16 cellular contexts compared by ENCODE assay signal in the genomic region with DNA sequence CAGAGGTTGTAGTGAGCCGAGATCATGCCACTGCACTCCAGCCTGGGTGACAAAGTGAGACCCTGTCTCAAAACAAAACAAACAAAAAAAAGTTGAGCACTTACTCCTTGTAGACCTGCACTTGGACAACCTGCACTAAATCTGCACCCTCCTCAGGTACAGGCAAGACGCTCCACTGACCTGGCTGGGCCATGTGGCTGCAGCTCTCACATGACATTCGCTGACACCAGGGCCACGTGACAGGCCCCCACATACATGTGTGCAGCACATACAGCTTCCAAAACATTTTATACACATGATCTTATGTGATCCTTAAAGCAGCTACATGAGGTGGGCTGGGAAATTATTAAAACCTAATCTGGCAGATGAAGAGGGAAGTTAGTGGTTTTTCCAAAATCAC.
DNase-seq lines count a peak whose midpoint lies in the region; ATAC-seq, FAIRE-seq and TF ChIP-seq lines count a peak whose summit lies in the region.
"Had no signal": no experiment of that assay in that cellular context is flagged by ENCODE, and none has a peak within 500 bp of the region (broad histone marks: within the 10 kb centered on the region; RNA-seq: fewer than 3 reads in every experiment).

No MANE protein-coding gene starts in this region.

- H3K9ac ChIP-seq in GM12878 (ENCODE audit: control insufficient read depth, insufficient read depth, low read length): no peak overlapping the region

- FAIRE-seq in GM12878 (lab: Jason Lieb, UNC): no peak
- FAIRE-seq: D721Med, H1, HTR-8/SVneo had no signal

- POLR2A ChIA-PET in GM12878 (lab: Charles Lee): no interaction called here

- in situ Hi-C loops in GM12878 (cut with MboI): no loop called here

- H3K36me3 ChIP-seq in GM12878 (ENCODE audit: control insufficient read depth in 2 of 2, insufficient read depth in 2 of 2, low read length in 1 of 2) (no peaks in the 10 kb centered on the region), hepatocyte (replicated peaks; ENCODE audit: insufficient read depth, low read depth) (no peaks in the 10 kb centered on the region)

- RAD21 ChIA-PET in GM12878 (lab: Charles Lee; ENCODE audit: unreplicated experiment): no interaction called here

- 32% methylated on average over 4 of the region's 4 CpGs for WGBS in GM12878 (ENCODE audit: insufficient coverage, insufficient replicate concordance, low lambda C conversion rate, missing lambda C conversion rate)
- 99% methylated on average over 4 of the region's 4 CpGs for WGBS in hepatocyte (ENCODE audit: low lambda C conversion rate, missing lambda C conversion rate)

- no peak for TF ChIP-seq POLR2A in GM12878 (IDR thresholded peaks at IDR 0.05; ENCODE audit: low read depth, low read length)

- H4K20me1 ChIP-seq in GM12878 (ENCODE audit: control insufficient read depth, insufficient read depth): no peaks in the 10 kb centered on the region
- H4K20me1 ChIP-seq in hepatocyte (ENCODE audit: insufficient read depth, poor library complexity, severe bottlenecking): no peaks in the 10 kb centered on the region

- ATAC-seq in Right ventricle myocardium superior (ENCODE audit: poor library complexity) (no peak), left cardiac atrium (no peak), GM12878 (no peak), GM21447 (IDR thresholded peaks at IDR 0.05; ENCODE audit: unreplicated experiment) (no peak)
- no peak for ATAC-seq in stimulated activated naive CD8-positive, alpha-beta T cell treated with anti-CD3 and anti-CD28 coated beads, Interleukin-15, Interleukin-2, amounts not matched to agents 100 U/mL and 50 U/mL, for 24 hours

- CTCF ChIA-PET in GM12878 (lab: Yijun Ruan, JAX): no interaction called here

- H2AFZ ChIP-seq in GM12878 (ENCODE audit: control insufficient read depth, low read depth, low read length) (no peak overlapping the region), hepatocyte (no peak overlapping the region)

- H3K9me2 ChIP-seq in hepatocyte (replicated peaks; ENCODE audit: insufficient read depth): no peaks in the 10 kb centered on the region

- H3K27ac ChIP-seq in GM12878 (ENCODE audit: control insufficient read depth, insufficient read depth): no peak overlapping the region
- peak overlapping the region; percentile 75 for H3K27ac ChIP-seq in hepatocyte

- H3K4me1 ChIP-seq in GM12878 (ENCODE audit: control insufficient read depth, insufficient read depth, low read length): no peaks in the 10 kb centered on the region
- H3K4me1 ChIP-seq in hepatocyte (ENCODE audit: insufficient read depth): peaks cover 4% of the 10 kb centered on the region
- H3K4me1 ChIP-seq: BE2C had no signal

- H3K27me3 ChIP-seq in GM12878 (replicated peaks in 1 of 2; ENCODE audit: control insufficient read depth in 2 of 2, insufficient read depth in 2 of 2, low read length in 1 of 2): peaks cover 0 to 5% of the 10 kb centered on the region in 2 experiments; a peak in 1 of 4 replicates
- H3K27me3 ChIP-seq in hepatocyte: no peaks in the 10 kb centered on the region
- H3K27me3 ChIP-seq: BE2C had no signal

- no peaks in the 10 kb centered on the region for H3K79me2 ChIP-seq in GM12878 (ENCODE audit: control insufficient read depth, insufficient read depth, low read length)
- peaks cover 4% of the 10 kb centered on the region for H3K79me2 ChIP-seq in hepatocyte

- TF ChIP-seq EP300 in GM12878 (IDR thresholded peaks at IDR 0.05; ENCODE audit: borderline replicate concordance in 1 of 2, control insufficient read depth in 1 of 2, low read depth in 2 of 2, low read length in 2 of 2): no peak

- H3K4me2 ChIP-seq in GM12878 (ENCODE audit: control insufficient read depth, insufficient read depth) (no peak overlapping the region), hepatocyte (no peak overlapping the region)

- H3K4me3 ChIP-seq in GM12878: no peak overlapping the region
- H3K4me3 ChIP-seq in hepatocyte: no peak overlapping the region

- TF ChIP-seq RAD21 in GM12878 (IDR thresholded peaks at IDR 0.05; ENCODE audit: insufficient read depth, low read depth, low read length): no peak

- intact Hi-C loops in Right ventricle myocardium superior (cut with DNase I) (loop anchor here (10.0 kb wide), 1 partner anchor 327 kb away; no protein-coding TSS in a partner anchor), left cardiac atrium (cut with DNase I) (no loop called here), GM12878 (cut with micrococcal nuclease; ENCODE audit: unreplicated experiment) (no loop called here)

- SMC1A ChIA-PET in GM12878 (lab: Charles Lee; ENCODE audit: uncharacterized antibody, unreplicated experiment): no interaction called here

- DNase-seq in Right ventricle myocardium superior (peak; percentile 21), left cardiac atrium (no peak), GM12878 (ENCODE audit: low read depth, low spot score) (no peak), hepatocyte (ENCODE audit: low spot score) (no peak)
- DNase-seq in stimulated activated naive CD8-positive, alpha-beta T cell treated with anti-CD3 and anti-CD28 coated beads, Interleukin-15, Interleukin-2, amounts not matched to agents 100 U/mL and 50 U/mL, for 24 hours: no peak
- DNase-seq: BE2C; C1 segment of cervical spinal cord; CD4-positive, CD25-positive, alpha-beta regulatory T cell; CD8-positive, alpha-beta memory T cell; DMS79 treated with DMSO at 0.1 percent for 48 hours; GF-D8; H9 had no signal

- no peak for TF ChIP-seq CTCF in GM12878 (IDR thresholded peaks at IDR 0.05 in 2 of 3, conservative IDR thresholded peaks at IDR 0.05 in 1 of 3; ENCODE audit: control insufficient read depth in 2 of 3, extremely low read depth in 1 of 3, insufficient read depth in 1 of 3, low read depth in 3 of 3, low read length in 3 of 3)
- TF ChIP-seq CTCF in hepatocyte (IDR thresholded peaks at IDR 0.05; ENCODE audit: poor library complexity): no peak

- H3K9me3 ChIP-seq in GM12878 (replicated peaks; ENCODE audit: control insufficient read depth, insufficient read depth, low read length): no peaks in the 10 kb centered on the region
- H3K9me3 ChIP-seq in hepatocyte (ENCODE audit: low read depth): no peaks in the 10 kb centered on the region
- H3K9me3 ChIP-seq: BE2C had no signal

- BruUV-seq in GM12878 (replicated peaks; lab: Mats Ljungman, UMichigan): no TSS peak

TF ChIP-seq in GM12878, 131 proteins besides CTCF, POLR2A, EP300 and RAD21:
- TF ChIP-seq, protein P1, sequence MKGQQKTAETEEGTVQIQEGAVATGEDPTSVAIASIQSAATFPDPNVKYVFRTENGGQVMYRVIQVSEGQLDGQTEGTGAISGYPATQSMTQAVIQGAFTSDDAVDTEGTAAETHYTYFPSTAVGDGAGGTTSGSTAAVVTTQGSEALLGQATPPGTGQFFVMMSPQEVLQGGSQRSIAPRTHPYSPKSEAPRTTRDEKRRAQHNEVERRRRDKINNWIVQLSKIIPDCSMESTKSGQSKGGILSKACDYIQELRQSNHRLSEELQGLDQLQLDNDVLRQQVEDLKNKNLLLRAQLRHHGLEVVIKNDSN (IDR thresholded peaks at IDR 0.05; ENCODE audit: borderline replicate concordance, extremely low read length, insufficient read depth, low read depth, low read length): peak; percentile 35
- TF ChIP-seq, protein P2, sequence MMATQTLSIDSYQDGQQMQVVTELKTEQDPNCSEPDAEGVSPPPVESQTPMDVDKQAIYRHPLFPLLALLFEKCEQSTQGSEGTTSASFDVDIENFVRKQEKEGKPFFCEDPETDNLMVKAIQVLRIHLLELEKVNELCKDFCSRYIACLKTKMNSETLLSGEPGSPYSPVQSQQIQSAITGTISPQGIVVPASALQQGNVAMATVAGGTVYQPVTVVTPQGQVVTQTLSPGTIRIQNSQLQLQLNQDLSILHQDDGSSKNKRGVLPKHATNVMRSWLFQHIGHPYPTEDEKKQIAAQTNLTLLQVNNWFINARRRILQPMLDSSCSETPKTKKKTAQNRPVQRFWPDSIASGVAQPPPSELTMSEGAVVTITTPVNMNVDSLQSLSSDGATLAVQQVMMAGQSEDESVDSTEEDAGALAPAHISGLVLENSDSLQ (IDR thresholded peaks at IDR 0.05): no peak
